8 cellular contexts compared by ENCODE assay signal in the genomic region with DNA sequence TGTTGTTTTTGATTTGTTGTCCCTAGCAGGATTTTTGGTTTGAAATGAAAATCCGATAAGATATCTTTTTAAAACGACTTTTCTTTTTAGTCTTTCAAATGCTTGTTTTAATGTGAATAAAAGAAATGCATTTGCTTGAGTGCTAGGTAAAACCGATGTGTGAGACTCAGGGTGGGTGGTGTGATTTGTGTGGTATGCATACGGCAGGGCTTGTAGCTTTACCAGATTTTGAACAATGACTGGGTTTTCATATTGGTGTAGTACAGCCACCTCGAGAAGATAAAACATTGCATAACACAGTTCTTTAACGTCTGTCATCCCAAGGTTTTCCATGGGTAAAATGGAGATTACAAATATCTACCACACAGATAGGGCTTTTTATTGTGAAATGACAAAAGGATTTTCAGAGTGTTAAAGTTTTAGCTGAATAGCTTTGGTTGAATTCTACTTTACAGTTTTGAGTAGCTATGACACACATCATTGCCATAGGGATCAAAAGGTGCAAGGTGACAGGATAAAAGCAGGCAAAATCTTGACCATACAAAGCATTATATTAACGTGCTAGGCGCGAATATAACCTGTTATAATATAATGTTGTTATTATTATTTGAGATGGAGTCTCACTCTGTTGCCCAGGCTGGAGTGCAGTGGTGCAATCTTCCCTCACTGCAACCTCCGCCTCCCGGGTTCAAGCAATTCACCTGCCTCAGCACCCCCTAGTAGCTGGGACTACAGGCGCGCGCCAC. TPM values are rescaled to one million over a fixed set of nuclear protein-coding genes. Genes with fewer than 3 reads are reported as not detected.
DNase-seq lines count a peak whose midpoint lies in the region; ATAC-seq and TF ChIP-seq lines count a peak whose summit lies in the region.

No MANE protein-coding gene starts in this region.

- no peak overlapping the region for H3K14ac ChIP-seq in neuronal stem cell (ENCODE audit: low read length)

- peak overlapping the region in 1 of 2 donors; percentile 27 for H3K4me3 ChIP-seq in CD4-positive, alpha-beta memory T cell (ENCODE audit: low read length in 2 of 2)
- H3K4me3 ChIP-seq in Karpas-422 (ENCODE audit: low read length) (peak overlapping the region; percentile 45; the same call in 1 of the 2 replicates), neuronal stem cell (ENCODE audit: low read length in 2 of 2) (peak overlapping the region in 1 of 2 donors; percentile 98)

- no peak for TF ChIP-seq CTCF in MCF 10A (IDR thresholded peaks at IDR 0.05; ENCODE audit: unreplicated experiment)

- H3K4me3 Mint-ChIP-seq in CD4-positive, alpha-beta memory T cell: peak overlapping the region; percentile 86 to 100 (median 100)
- H3K4me3 Mint-ChIP-seq in MCF 10A (ENCODE audit: unreplicated experiment): peak overlapping the region; percentile 99

- peaks cover 4 to 14% of the 10 kb centered on the region in 2 donors for H3K36me3 Mint-ChIP-seq in CD4-positive, alpha-beta memory T cell
- H3K36me3 Mint-ChIP-seq in MCF 10A (ENCODE audit: insufficient read depth, unreplicated experiment): peaks cover 39% of the 10 kb centered on the region

- H2AK5ac ChIP-seq in neuronal stem cell (ENCODE audit: low read depth, low read length): no peak overlapping the region

- no peak overlapping the region for H2BK12ac ChIP-seq in neuronal stem cell (ENCODE audit: low read length)

- no peaks in the 10 kb centered on the region for H3K79me1 ChIP-seq in neuronal stem cell (ENCODE audit: low read depth, low read length)

- POLR2A ChIA-PET in CD4-positive, alpha-beta memory T cell (lab: Charles Lee; ENCODE audit: partially characterized antibody): interaction anchor here (0.6 to 2.6 kb wide), 14 partner anchors 10 to 1881 kb away, joined by 3 to 23 read pairs (median 9); partner anchors contain the start of genes MCEE, MPHOSPH10, NAGK and PAIP2B
- POLR2A ChIA-PET in MCF 10A (lab: Yijun Ruan, JAX): interaction anchor here (0.6 to 3.9 kb wide), 24 partner anchors 9 to 1913 kb away, joined by 3 to 53 read pairs (median 4); partner anchors contain the start of genes NAGK, PAIP2B and PRADC1

- no peak overlapping the region for H2BK5ac ChIP-seq in neuronal stem cell (ENCODE audit: low read length)

- no peaks in the 10 kb centered on the region for H3K27me3 Mint-ChIP-seq in CD4-positive, alpha-beta memory T cell
- no peaks in the 10 kb centered on the region for H3K27me3 Mint-ChIP-seq in MCF 10A (ENCODE audit: insufficient read depth, unreplicated experiment)

- H4K20me1 ChIP-seq in Karpas-422 (ENCODE audit: insufficient read depth, low read depth, low read length): peaks cover 7% of the 10 kb centered on the region; the same call in 1 of the 2 replicates

- peaks cover 42% of the 10 kb centered on the region for H3K79me2 ChIP-seq in Karpas-422 (ENCODE audit: low read length)

- no TSS peak for BruUV-seq in MCF 10A (replicated peaks; lab: Mats Ljungman, UMichigan)

- H4K91ac ChIP-seq in neuronal stem cell (ENCODE audit: low read depth, low read length, poor library complexity): no peak overlapping the region

- no peak overlapping the region for H2BK15ac ChIP-seq in neuronal stem cell (ENCODE audit: low read length)

- H2AFZ ChIP-seq in Karpas-422 (ENCODE audit: low read length): peak overlapping the region; percentile 86
- H2AFZ ChIP-seq in neuronal stem cell (ENCODE audit: low read length): peak overlapping the region; percentile 99

- H4K8ac ChIP-seq in neuronal stem cell (ENCODE audit: low read depth, low read length): no peak overlapping the region

- DNase-seq in CD4-positive, alpha-beta memory T cell: no peak
- DNase-seq in Karpas-422 (no peak), MCF 10A (ENCODE audit: unreplicated experiment) (no peak), neuronal stem cell (ENCODE audit: low spot score) (no peak), NCI-H2171 treated with DMSO at 0.1 percent for 48 hours (lab: John Stamatoyannopoulos, UW) (no peak), LoVo (ENCODE audit: low spot score) (no peak)

- no peak overlapping the region for H3K23ac ChIP-seq in neuronal stem cell (ENCODE audit: low read depth, low read length, poor library complexity)

- H3K36me3 ChIP-seq in CD4-positive, alpha-beta memory T cell (ENCODE audit: insufficient read depth, low read length): no peaks in the 10 kb centered on the region
- H3K36me3 ChIP-seq in Karpas-422 (ENCODE audit: insufficient read depth, low read length) (peaks cover 24% of the 10 kb centered on the region; the same call in 1 of the 2 replicates), neuronal stem cell (replicated peaks in 1 of 2; ENCODE audit: control insufficient read depth in 2 of 2, insufficient read depth in 2 of 2, low read length in 2 of 2) (peaks cover 0 to 28% of the 10 kb centered on the region in 2 donors)

- no peak overlapping the region for H3K9ac ChIP-seq in Karpas-422 (ENCODE audit: low read length)
- H3K9ac ChIP-seq in neuronal stem cell (ENCODE audit: low read depth, low read length, poor library complexity): no peak overlapping the region

- CTCF ChIA-PET in CD4-positive, alpha-beta memory T cell (lab: Charles Lee; ENCODE audit: partially characterized antibody): interaction anchor here (0.7 to 5.4 kb wide), 19 partner anchors 9 to 382 kb away, joined by 3 to 52 read pairs (median 7); partner anchors contain the start of gene PAIP2B
- CTCF ChIA-PET in MCF 10A (lab: Yijun Ruan, JAX): interaction anchor here (0.6 to 7.5 kb wide), 28 partner anchors 8 to 1421 kb away, joined by 3 to 84 read pairs (median 4); no protein-coding TSS in a partner anchor

- peak overlapping the region; percentile 47 for H3K4me2 ChIP-seq in Karpas-422 (ENCODE audit: low read depth, low read length, poor library complexity, severe bottlenecking)
- H3K4me2 ChIP-seq in neuronal stem cell (ENCODE audit: insufficient read depth, low read length, poor library complexity, severe bottlenecking): no peak overlapping the region

- intact Hi-C loops in CD4-positive, alpha-beta memory T cell (cut with micrococcal nuclease): loop anchor here (1.0 to 5.0 kb wide), 4 partner anchors 31 to 263 kb away; partner anchors contain the start of genes MCEE, MPHOSPH10, NAGK and PAIP2B
- intact Hi-C loops in MCF 10A (cut with micrococcal nuclease): loop anchor here (1.0 to 5.0 kb wide), 2 partner anchors 31 to 103 kb away; partner anchors contain the start of gene PAIP2B

- peaks cover 41% of the 10 kb centered on the region for H3K4me1 ChIP-seq in CD4-positive, alpha-beta memory T cell (ENCODE audit: insufficient read depth, low read length)
- peaks cover 22% of the 10 kb centered on the region for H3K4me1 ChIP-seq in Karpas-422 (ENCODE audit: low read length)
- peaks cover 0 to 6% of the 10 kb centered on the region in 2 donors for H3K4me1 ChIP-seq in neuronal stem cell (ENCODE audit: control insufficient read depth in 2 of 2, insufficient read depth in 1 of 2, low read depth in 1 of 2, low read length in 2 of 2)

- H3K27me3 ChIP-seq in CD4-positive, alpha-beta memory T cell (ENCODE audit: insufficient read depth, low read length): no peaks in the 10 kb centered on the region
- H3K27me3 ChIP-seq in Karpas-422 (ENCODE audit: low read length) (0 out of 2 replicates have a peak, but pooled peaks cover 2% of the 10 kb centered on the region), neuronal stem cell (ENCODE audit: control insufficient read depth in 3 of 3, insufficient read depth in 3 of 3, low read depth in 1 of 3, low read length in 3 of 3) (no peaks in the 10 kb centered on the region)

- no CpG with 5 or more reads among the region's 14 CpGs for WGBS in neuronal stem cell (ENCODE audit: extremely low coverage in 2 of 2, insufficient read length in 2 of 2, insufficient replicate concordance in 1 of 2), 2 donors

- no peaks in the 10 kb centered on the region for H3K9me3 ChIP-seq in CD4-positive, alpha-beta memory T cell (ENCODE audit: control insufficient read depth in 1 of 2, low read length in 2 of 2)
- H3K9me3 ChIP-seq in Karpas-422 (ENCODE audit: low read length): no peaks in the 10 kb centered on the region
- no peaks in the 10 kb centered on the region for H3K9me3 ChIP-seq in neuronal stem cell (replicated peaks in 1 of 2; ENCODE audit: control insufficient read depth in 2 of 2, insufficient read depth in 1 of 2, low read depth in 1 of 2, low read length in 2 of 2)

- peaks cover 18 to 44% (median 27%) of the 10 kb centered on the region in 4 donors for H3K4me1 Mint-ChIP-seq in CD4-positive, alpha-beta memory T cell
- peaks cover 14% of the 10 kb centered on the region for H3K4me1 Mint-ChIP-seq in MCF 10A (ENCODE audit: insufficient read depth, unreplicated experiment)

- H3K18ac ChIP-seq in neuronal stem cell (ENCODE audit: low read length): no peak overlapping the region

- ATAC-seq in HG03025 (IDR thresholded peaks at IDR 0.05; ENCODE audit: low FRiP score, unreplicated experiment): no peak
- ATAC-seq in HG03460 (IDR thresholded peaks at IDR 0.05; ENCODE audit: unreplicated experiment): no peak

- H3K4ac ChIP-seq in neuronal stem cell (ENCODE audit: low read length): no peak overlapping the region

- H3K27ac Mint-ChIP-seq in CD4-positive, alpha-beta memory T cell: peak overlapping the region in 5 of 7 donors; percentile 57 to 100 (median 86)
- H3K27ac Mint-ChIP-seq in MCF 10A (ENCODE audit: low read depth, unreplicated experiment): peak overlapping the region; percentile 100

- H2BK120ac ChIP-seq in neuronal stem cell (ENCODE audit: low read depth, low read length): no peak overlapping the region

- H3K27ac ChIP-seq in CD4-positive, alpha-beta memory T cell (ENCODE audit: low read depth, low read length): peak overlapping the region; percentile 95
- H3K27ac ChIP-seq in Karpas-422 (ENCODE audit: low read length) (no peak overlapping the region), neuronal stem cell (replicated peaks; ENCODE audit: low read length) (no peak overlapping the region)

- peaks cover 0 to 3% (median 0%) of the 10 kb centered on the region in 8 donors for H3K9me3 Mint-ChIP-seq in CD4-positive, alpha-beta memory T cell
- H3K9me3 Mint-ChIP-seq in MCF 10A (ENCODE audit: unreplicated experiment): no peaks in the 10 kb centered on the region

- no peaks in the 10 kb centered on the region for H3K9me2 ChIP-seq in Karpas-422 (replicated peaks; ENCODE audit: insufficient read depth, low read length)

RNA-seq across cellular contexts. Expression of gene ZNF638, which starts 0.8 kb away (rescaled TPM):
- total RNA-seq in CD4-positive, alpha-beta memory T cell: 100 to 1,000 TPM; 167 TPM
- 10 to 100 TPM; 19.8 to 53.4 TPM for polyA plus RNA-seq in CD4-positive, alpha-beta memory T cell
- 232 and 317 TPM in 2 replicates for total RNA-seq in Karpas-422 (2014; rRNA removed; shearing (Covaris generic); ENCODE audit: low replicate concordance)
- total RNA-seq in MCF 10A (2022): 112 and 142 TPM in 2 replicates
- 148 TPM for polyA plus RNA-seq in neuronal stem cell (2013, experiment 1 of 2)
- polyA plus RNA-seq in neuronal stem cell (2013, experiment 2 of 2): 150 TPM
